1 cellular context compared by ENCODE assay signal in the genomic region with DNA sequence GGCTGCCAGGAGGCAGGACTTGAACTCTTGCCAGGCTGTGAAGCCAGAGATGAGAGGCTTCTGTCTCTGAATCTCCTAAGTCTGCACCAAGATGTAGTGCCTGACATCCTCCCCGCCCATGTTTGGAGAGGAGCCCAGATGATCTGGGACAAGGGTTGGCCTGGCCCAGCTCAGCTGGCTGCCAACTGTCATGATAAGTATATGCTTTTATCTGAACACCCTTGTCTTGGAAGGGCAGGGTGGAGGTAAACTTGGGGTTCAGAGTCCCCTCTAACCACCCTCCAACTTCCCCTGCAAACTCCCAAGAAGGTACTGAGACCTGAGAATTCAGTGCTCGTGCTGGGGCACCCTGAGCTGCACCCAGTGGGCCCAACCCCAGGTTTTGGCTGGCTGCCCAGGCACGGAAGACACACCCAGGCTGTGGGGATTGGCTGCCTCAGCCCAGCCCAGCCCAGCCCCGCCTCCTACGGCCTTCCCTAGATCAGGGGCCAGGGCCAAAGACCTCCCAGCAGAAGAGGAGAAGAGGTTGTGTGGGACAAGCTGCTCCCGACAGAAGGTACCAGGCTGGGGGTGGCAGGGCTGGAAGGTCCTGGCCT.
A peak's percentile ranks its signal among the peaks of the same experiment; 100 is the strongest.
TF ChIP-seq lines count a peak whose summit lies in the region.

A gene with protein sequence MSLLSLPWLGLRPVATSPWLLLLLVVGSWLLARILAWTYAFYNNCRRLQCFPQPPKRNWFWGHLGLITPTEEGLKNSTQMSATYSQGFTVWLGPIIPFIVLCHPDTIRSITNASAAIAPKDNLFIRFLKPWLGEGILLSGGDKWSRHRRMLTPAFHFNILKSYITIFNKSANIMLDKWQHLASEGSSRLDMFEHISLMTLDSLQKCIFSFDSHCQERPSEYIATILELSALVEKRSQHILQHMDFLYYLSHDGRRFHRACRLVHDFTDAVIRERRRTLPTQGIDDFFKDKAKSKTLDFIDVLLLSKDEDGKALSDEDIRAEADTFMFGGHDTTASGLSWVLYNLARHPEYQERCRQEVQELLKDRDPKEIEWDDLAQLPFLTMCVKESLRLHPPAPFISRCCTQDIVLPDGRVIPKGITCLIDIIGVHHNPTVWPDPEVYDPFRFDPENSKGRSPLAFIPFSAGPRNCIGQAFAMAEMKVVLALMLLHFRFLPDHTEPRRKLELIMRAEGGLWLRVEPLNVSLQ (plus strand): TSS at position 508 of the 596 bp plus-strand sequence. CDS start 443 bp downstream, outside the sequence.

TF ChIP-seq in HEK293, 187 proteins besides CTCF, POLR2A, EP300 and RAD21 (continued from another document):
- TF ChIP-seq ZBTB17 (tag by site-specific recombination; IDR thresholded peaks at IDR 0.05) (peak; percentile 34; the same call in 1 of the 2 replicates), ZNF175 (tag by site-specific recombination; IDR thresholded peaks at IDR 0.05) (no peak), ZNF112 (tag by site-specific recombination; IDR thresholded peaks at IDR 0.05) (no peak), ZBTB20 (tag by site-specific recombination; IDR thresholded peaks at IDR 0.05) (peak; percentile 35; the same call in 1 of the 2 replicates)
TF ChIP-seq in HEK293: peak in this region for 7.
